Comparison of ENCODE assay signal across 1 cellular context in genomic region chr12:120903818-120904773, GRCh38.
A peak's percentile ranks its signal among the peaks of the same experiment; 100 is the strongest.
TF ChIP-seq lines count a peak whose summit lies in the region.

TSS of gene SPPL3 (minus strand) at chr12:120904358. CDS start at chr12:120903867, 491 bp downstream.

TF ChIP-seq in HepG2, 621 proteins besides CTCF, POLR2A, EP300 and RAD21 (continued from another document and continues in another):
- no peak for TF ChIP-seq LRRFIP1 (CRISPR knock-in tag; conservative IDR thresholded peaks at IDR 0.05)
- peak; percentile 72 for TF ChIP-seq ERF (CRISPR knock-in tag; IDR thresholded peaks at IDR 0.05)
- peak; percentile 66 for TF ChIP-seq KMT2B (CRISPR knock-in tag; IDR thresholded peaks at IDR 0.05)
- TF ChIP-seq XRCC5 (optimal IDR thresholded peaks at IDR 0.05; ENCODE audit: low read length): peak; percentile 38
- peak; percentile 60; the same call in 1 of the 2 replicates for TF ChIP-seq KMT2A (CRISPR knock-in tag; IDR thresholded peaks at IDR 0.05)
- TF ChIP-seq RBM22 (optimal IDR thresholded peaks at IDR 0.05; ENCODE audit: low read length): no peak
- peak; percentile 56; the same call in 1 of the 3 replicates for TF ChIP-seq MXI1 (IDR thresholded peaks at IDR 0.05; ENCODE audit: borderline replicate concordance, low read depth, low read length)
- TF ChIP-seq KLF16 (CRISPR knock-in tag; IDR thresholded peaks at IDR 0.05): peak in 1 of 2 experiments; percentile 35; a peak in 2 of 4 replicates
- TF ChIP-seq ZNF558 (CRISPR knock-in tag; IDR thresholded peaks at IDR 0.05; ENCODE audit: borderline replicate concordance): no peak
- no peak for TF ChIP-seq ZBTB21 (CRISPR knock-in tag; IDR thresholded peaks at IDR 0.05)
- TF ChIP-seq KDM4B (CRISPR knock-in tag; IDR thresholded peaks at IDR 0.05): 0 out of 2 replicates have a peak, but pooled peaks have one; percentile 29
- TF ChIP-seq ONECUT2 (CRISPR knock-in tag; IDR thresholded peaks at IDR 0.05): no peak
- TF ChIP-seq AHR (CRISPR knock-in tag; IDR thresholded peaks at IDR 0.05): peak; percentile 43; the same call in 1 of the 2 replicates
- no peak for TF ChIP-seq ZBTB49 (CRISPR knock-in tag; IDR thresholded peaks at IDR 0.05; ENCODE audit: borderline replicate concordance)
- peak; percentile 32; the same call in 1 of the 2 replicates for TF ChIP-seq NRL (CRISPR knock-in tag; IDR thresholded peaks at IDR 0.05; ENCODE audit: borderline replicate concordance)
- TF ChIP-seq ATRX (CRISPR knock-in tag; IDR thresholded peaks at IDR 0.05; ENCODE audit: borderline replicate concordance): no peak
- TF ChIP-seq, protein P1, sequence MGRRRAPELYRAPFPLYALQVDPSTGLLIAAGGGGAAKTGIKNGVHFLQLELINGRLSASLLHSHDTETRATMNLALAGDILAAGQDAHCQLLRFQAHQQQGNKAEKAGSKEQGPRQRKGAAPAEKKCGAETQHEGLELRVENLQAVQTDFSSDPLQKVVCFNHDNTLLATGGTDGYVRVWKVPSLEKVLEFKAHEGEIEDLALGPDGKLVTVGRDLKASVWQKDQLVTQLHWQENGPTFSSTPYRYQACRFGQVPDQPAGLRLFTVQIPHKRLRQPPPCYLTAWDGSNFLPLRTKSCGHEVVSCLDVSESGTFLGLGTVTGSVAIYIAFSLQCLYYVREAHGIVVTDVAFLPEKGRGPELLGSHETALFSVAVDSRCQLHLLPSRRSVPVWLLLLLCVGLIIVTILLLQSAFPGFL (CRISPR knock-in tag; IDR thresholded peaks at IDR 0.05): no peak
- no peak for TF ChIP-seq LCORL (IDR thresholded peaks at IDR 0.05)
- peak; percentile 57; the same call in 1 of the 2 replicates for TF ChIP-seq LCORL (CRISPR knock-in tag; IDR thresholded peaks at IDR 0.05)
- TF ChIP-seq, protein P2, sequence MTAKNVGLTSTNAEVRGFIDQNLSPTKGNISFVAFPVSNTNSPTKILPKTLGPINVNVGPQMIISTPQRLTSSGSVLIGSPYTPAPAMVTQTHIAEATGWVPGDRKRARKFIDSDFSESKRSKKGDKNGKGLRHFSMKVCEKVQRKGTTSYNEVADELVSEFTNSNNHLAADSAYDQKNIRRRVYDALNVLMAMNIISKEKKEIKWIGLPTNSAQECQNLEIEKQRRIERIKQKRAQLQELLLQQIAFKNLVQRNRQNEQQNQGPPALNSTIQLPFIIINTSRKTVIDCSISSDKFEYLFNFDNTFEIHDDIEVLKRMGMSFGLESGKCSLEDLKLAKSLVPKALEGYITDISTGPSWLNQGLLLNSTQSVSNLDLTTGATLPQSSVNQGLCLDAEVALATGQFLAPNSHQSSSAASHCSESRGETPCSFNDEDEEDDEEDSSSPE (CRISPR knock-in tag; IDR thresholded peaks at IDR 0.05): 0 out of 2 replicates have a peak, but pooled peaks have one; percentile 29
- TF ChIP-seq GATAD2A (CRISPR knock-in tag; IDR thresholded peaks at IDR 0.05): peak; percentile 19; the same call in 1 of the 2 replicates
- TF ChIP-seq BCL3 (CRISPR knock-in tag; IDR thresholded peaks at IDR 0.05): 0 out of 2 replicates have a peak, but pooled peaks have one; percentile 20
- peak; percentile 79; the same call in 1 of the 2 replicates for TF ChIP-seq MXD4 (CRISPR knock-in tag; IDR thresholded peaks at IDR 0.05)
- peak; percentile 10; the same call in 1 of the 2 replicates for TF ChIP-seq RXRB (CRISPR knock-in tag; IDR thresholded peaks at IDR 0.05; ENCODE audit: borderline replicate concordance)
- TF ChIP-seq CCAR2 (optimal IDR thresholded peaks at IDR 0.05; ENCODE audit: low read depth, low read length): no peak
- TF ChIP-seq, protein P3, sequence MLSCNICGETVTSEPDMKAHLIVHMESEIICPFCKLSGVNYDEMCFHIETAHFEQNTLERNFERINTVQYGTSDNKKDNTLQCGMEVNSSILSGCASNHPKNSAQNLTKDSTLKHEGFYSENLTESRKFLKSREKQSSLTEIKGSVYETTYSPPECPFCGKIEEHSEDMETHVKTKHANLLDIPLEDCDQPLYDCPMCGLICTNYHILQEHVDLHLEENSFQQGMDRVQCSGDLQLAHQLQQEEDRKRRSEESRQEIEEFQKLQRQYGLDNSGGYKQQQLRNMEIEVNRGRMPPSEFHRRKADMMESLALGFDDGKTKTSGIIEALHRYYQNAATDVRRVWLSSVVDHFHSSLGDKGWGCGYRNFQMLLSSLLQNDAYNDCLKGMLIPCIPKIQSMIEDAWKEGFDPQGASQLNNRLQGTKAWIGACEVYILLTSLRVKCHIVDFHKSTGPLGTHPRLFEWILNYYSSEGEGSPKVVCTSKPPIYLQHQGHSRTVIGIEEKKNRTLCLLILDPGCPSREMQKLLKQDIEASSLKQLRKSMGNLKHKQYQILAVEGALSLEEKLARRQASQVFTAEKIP (CRISPR knock-in tag; IDR thresholded peaks at IDR 0.05; ENCODE audit: borderline replicate concordance): no peak
- 0 out of 2 replicates have a peak, but pooled peaks have one; percentile 65 for TF ChIP-seq PCBP1 (IDR thresholded peaks at IDR 0.05; ENCODE audit: borderline replicate concordance, low read depth, low read length)
- peak; percentile 8; the same call in 1 of the 2 replicates for TF ChIP-seq ATF3 (CRISPR knock-in tag; IDR thresholded peaks at IDR 0.05)
- peak; percentile 36 for TF ChIP-seq ZNF883 (CRISPR knock-in tag; IDR thresholded peaks at IDR 0.05; ENCODE audit: not compliant biosample characterization)
- TF ChIP-seq ARID5B (CRISPR knock-in tag; IDR thresholded peaks at IDR 0.05): peak; percentile 62
- TF ChIP-seq ZNF768 (CRISPR knock-in tag; IDR thresholded peaks at IDR 0.05): 0 out of 2 replicates have a peak, but pooled peaks have one; percentile 27
- TF ChIP-seq JDP2 (CRISPR knock-in tag; IDR thresholded peaks at IDR 0.05; ENCODE audit: borderline replicate concordance): no peak
- TF ChIP-seq ZNF616 (CRISPR knock-in tag; IDR thresholded peaks at IDR 0.05; ENCODE audit: low read depth): no peak
- TF ChIP-seq, protein P4, sequence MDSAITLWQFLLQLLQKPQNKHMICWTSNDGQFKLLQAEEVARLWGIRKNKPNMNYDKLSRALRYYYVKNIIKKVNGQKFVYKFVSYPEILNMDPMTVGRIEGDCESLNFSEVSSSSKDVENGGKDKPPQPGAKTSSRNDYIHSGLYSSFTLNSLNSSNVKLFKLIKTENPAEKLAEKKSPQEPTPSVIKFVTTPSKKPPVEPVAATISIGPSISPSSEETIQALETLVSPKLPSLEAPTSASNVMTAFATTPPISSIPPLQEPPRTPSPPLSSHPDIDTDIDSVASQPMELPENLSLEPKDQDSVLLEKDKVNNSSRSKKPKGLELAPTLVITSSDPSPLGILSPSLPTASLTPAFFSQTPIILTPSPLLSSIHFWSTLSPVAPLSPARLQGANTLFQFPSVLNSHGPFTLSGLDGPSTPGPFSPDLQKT (CRISPR knock-in tag; IDR thresholded peaks at IDR 0.05; ENCODE audit: borderline replicate concordance): no peak
- TF ChIP-seq ZNF749 (CRISPR knock-in tag; IDR thresholded peaks at IDR 0.05; ENCODE audit: borderline replicate concordance): peak; percentile 59; the same call in 1 of the 2 replicates
- 0 out of 2 replicates have a peak, but pooled peaks have one; percentile 29 for TF ChIP-seq PHF8 (CRISPR knock-in tag; IDR thresholded peaks at IDR 0.05)
- peak; percentile 49; the same call in 1 of the 2 replicates for TF ChIP-seq TARDBP (CRISPR knock-in tag; IDR thresholded peaks at IDR 0.05)
- 0 out of 2 replicates have a peak, but pooled peaks have one; percentile 25 for TF ChIP-seq MIER3 (CRISPR knock-in tag; IDR thresholded peaks at IDR 0.05; ENCODE audit: borderline replicate concordance)
- peak; percentile 42; the same call in 1 of the 2 replicates for TF ChIP-seq NR0B2 (CRISPR knock-in tag; IDR thresholded peaks at IDR 0.05)
- TF ChIP-seq, protein P5, sequence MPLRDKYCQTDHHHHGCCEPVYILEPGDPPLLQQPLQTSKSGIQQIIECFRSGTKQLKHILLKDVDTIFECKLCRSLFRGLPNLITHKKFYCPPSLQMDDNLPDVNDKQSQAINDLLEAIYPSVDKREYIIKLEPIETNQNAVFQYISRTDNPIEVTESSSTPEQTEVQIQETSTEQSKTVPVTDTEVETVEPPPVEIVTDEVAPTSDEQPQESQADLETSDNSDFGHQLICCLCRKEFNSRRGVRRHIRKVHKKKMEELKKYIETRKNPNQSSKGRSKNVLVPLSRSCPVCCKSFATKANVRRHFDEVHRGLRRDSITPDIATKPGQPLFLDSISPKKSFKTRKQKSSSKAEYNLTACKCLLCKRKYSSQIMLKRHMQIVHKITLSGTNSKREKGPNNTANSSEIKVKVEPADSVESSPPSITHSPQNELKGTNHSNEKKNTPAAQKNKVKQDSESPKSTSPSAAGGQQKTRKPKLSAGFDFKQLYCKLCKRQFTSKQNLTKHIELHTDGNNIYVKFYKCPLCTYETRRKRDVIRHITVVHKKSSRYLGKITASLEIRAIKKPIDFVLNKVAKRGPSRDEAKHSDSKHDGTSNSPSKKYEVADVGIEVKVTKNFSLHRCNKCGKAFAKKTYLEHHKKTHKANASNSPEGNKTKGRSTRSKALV (CRISPR knock-in tag; IDR thresholded peaks at IDR 0.05): no peak
- no peak for TF ChIP-seq ATM (IDR thresholded peaks at IDR 0.05; ENCODE audit: borderline replicate concordance)
